Comparison of ENCODE assay signal across 9 cellular contexts in genomic region chr1:18946550-18947381, GRCh38. TPM values are rescaled to one million over a fixed set of nuclear protein-coding genes. Genes with fewer than 3 reads are reported as not detected.
DNase-seq lines count a peak whose midpoint lies in the region; ATAC-seq and TF ChIP-seq lines count a peak whose summit lies in the region.
"Had no signal": no experiment of that assay in that cellular context is flagged by ENCODE, and none has a peak within 500 bp of the region (broad histone marks: within the 10 kb centered on the region; RNA-seq: fewer than 3 reads in every experiment).

No MANE protein-coding gene starts in this region.

- no peaks in the 10 kb centered on the region for H3K9me3 Mint-ChIP-seq in neural progenitor cell

- no peak overlapping the region for H3K4me2 ChIP-seq in neural progenitor cell

- DNase-seq in AG20443 (ENCODE audit: low spot score), result peak; percentile 55
- peak; percentile 61 for DNase-seq in RPMI7951 (ENCODE audit: low read depth)
- DNase-seq in dorsolateral prefrontal cortex, result peak in 2 of 10 donors; percentile 38 to 61
- DNase-seq in neural progenitor cell (ENCODE audit: low spot score), result no peak
- DNase-seq in posterior vena cava (ENCODE audit: low spot score), result no peak
- DNase-seq in activated CD4-positive, CD25-positive, alpha-beta regulatory T cell (lab: John Stamatoyannopoulos, UW), result no peak
- no peak for DNase-seq in NCI-H1105 treated with DMSO at 0.1 percent for 48 hours (lab: John Stamatoyannopoulos, UW)
- DNase-seq: SHP77 had no signal

- peaks cover 5% of the 10 kb centered on the region for H3K27me3 Mint-ChIP-seq in neural progenitor cell (ENCODE audit: insufficient read depth, low read depth)

- H4K20me1 ChIP-seq in neural progenitor cell (ENCODE audit: low read depth), result peaks cover under 1% of the 10 kb centered on the region

- H3K9ac ChIP-seq in neural progenitor cell, result no peak overlapping the region

- no peak overlapping the region for H2AFZ ChIP-seq in neural progenitor cell (replicated peaks)

- H3K4me1 ChIP-seq in neural progenitor cell, result peaks cover 31% of the 10 kb centered on the region

- H3K9me3 ChIP-seq in neural progenitor cell (ENCODE audit: low read depth), result no peaks in the 10 kb centered on the region

- intact Hi-C loops in dorsolateral prefrontal cortex (cut with DNase I) (no loop called here), posterior vena cava (cut with DNase I) (loop anchor here in 1 of 2 donors (5.0 kb wide), 1 partner anchor 1534 kb away; no protein-coding TSS in a partner anchor)

- H3K4me3 ChIP-seq in dorsolateral prefrontal cortex (no peak overlapping the region), neural progenitor cell (no peak overlapping the region)

- H3K4me3 Mint-ChIP-seq in neural progenitor cell, result no peak overlapping the region

- peaks cover 19% of the 10 kb centered on the region for H3F3A ChIP-seq in neural progenitor cell (ENCODE audit: low read depth)

- H3K36me3 ChIP-seq in neural progenitor cell, result no peaks in the 10 kb centered on the region

- no peak for TF ChIP-seq CTCF in dorsolateral prefrontal cortex (IDR thresholded peaks at IDR 0.05 in 54 of 56, conservative IDR thresholded peaks at IDR 0.05 in 2 of 56; ENCODE audit: low read depth in 1 of 56, partially characterized antibody in 56 of 56)
- TF ChIP-seq CTCF in neural progenitor cell (IDR thresholded peaks at IDR 0.05), result no peak

- H3K4me1 Mint-ChIP-seq in neural progenitor cell, result peaks cover 70% of the 10 kb centered on the region

- H3K36me3 Mint-ChIP-seq in neural progenitor cell, result no peaks in the 10 kb centered on the region

- no peak for ATAC-seq in GM19463 (IDR thresholded peaks at IDR 0.05; ENCODE audit: unreplicated experiment)

- H3K27ac Mint-ChIP-seq in neural progenitor cell, result peak overlapping the region; percentile 61

- H3K79me2 ChIP-seq in neural progenitor cell (ENCODE audit: low read depth), result no peaks in the 10 kb centered on the region

- H3K27ac ChIP-seq in dorsolateral prefrontal cortex (peak overlapping the region in 53 of 59 donors; percentile 20 to 99 (median 81)), neural progenitor cell (no peak overlapping the region)

- H3K27me3 ChIP-seq in dorsolateral prefrontal cortex, result no peaks in the 10 kb centered on the region
- H3K27me3 ChIP-seq in neural progenitor cell, result no peaks in the 10 kb centered on the region

RNA-seq across cellular contexts. Expression of gene IFFO2, which starts 9.7 kb away (rescaled TPM):
- total RNA-seq in RPMI7951 (2014; rRNA removed; shearing (Covaris generic)), result 9.1 and 9.9 TPM in 2 replicates
- total RNA-seq in dorsolateral prefrontal cortex (10 to 100 TPM; 15.3 to 36.0 (median 21.7) TPM), neural progenitor cell (ENCODE audit: low replicate concordance) (0.65 and 1.5 TPM in 2 replicates), posterior vena cava (10 to 100 TPM; 12.1 to 12.2 TPM)

RNA-seq across cellular contexts. Expression of gene ALDH4A1, which starts 44.4 kb away (rescaled TPM):
- total RNA-seq in RPMI7951 (2014; rRNA removed; shearing (Covaris generic)), result 13.1 and 13.4 TPM in 2 replicates
- total RNA-seq in dorsolateral prefrontal cortex (100 to 1,000 TPM in 1 of 120 experiments, 10 to 100 TPM in 119; 16.8 to 112 (median 40.4) TPM), neural progenitor cell (ENCODE audit: low replicate concordance) (21.8 and 39.9 TPM in 2 replicates), posterior vena cava (10 to 100 TPM in 1 of 2 donors, 1 to 10 TPM in 1; 8.5 to 17.0 TPM)

Comparison
In these comparisons a context has a peak if more than half of its experiments do, and no peak if none do; other contexts are left out.
1. DNase-seq: peak in AG20443 (single experiment) and RPMI7951 (single experiment); none in neural progenitor cell (single experiment), posterior vena cava (single experiment), activated CD4-positive, CD25-positive, alpha-beta regulatory T cell (0 of 4) and NCI-H1105 treated with DMSO at 0.1 percent for 48 hours (single experiment).